ENCODE assay signal across 8 cellular contexts in genomic region chr2:191321861-191322662, GRCh38.
A peak's percentile ranks its signal among the peaks of the same experiment; 100 is the strongest.
DNase-seq lines count a peak whose midpoint lies in the region; ATAC-seq and TF ChIP-seq lines count a peak whose summit lies in the region.

No MANE protein-coding gene starts in this region.

- peak; percentile 66 for ATAC-seq in GM21529 (IDR thresholded peaks at IDR 0.05; ENCODE audit: unreplicated experiment)
- peak; percentile 80 for ATAC-seq in activated naive CD8-positive, alpha-beta T cell treated with anti-CD3 and anti-CD28 coated beads, Interleukin-2, amount 10 ng/mL, durations not matched to agents 7 days and 5 days (ENCODE audit: low read depth)
- peak; percentile 7 for ATAC-seq in left lung
- no peak for ATAC-seq in esophagus mucosa

- H3K36me3 ChIP-seq in MG63 (peaks cover 19% of the 10 kb centered on the region), left lung (no peaks in the 10 kb centered on the region)
- no peaks in the 10 kb centered on the region for H3K36me3 ChIP-seq in effector memory CD4-positive, alpha-beta T cell (ENCODE audit: control insufficient read depth, insufficient read depth, low read length)

- H3K27ac Mint-ChIP-seq in activated naive CD8-positive, alpha-beta T cell treated with anti-CD3 and anti-CD28 coated beads, Interleukin-2, amount 10 ng/mL, durations not matched to agents 7 days and 5 days: no peak overlapping the region

- H3K27me3 ChIP-seq in MG63 (no peaks in the 10 kb centered on the region), left lung (no peaks in the 10 kb centered on the region)
- peaks cover 4% of the 10 kb centered on the region for H3K27me3 ChIP-seq in effector memory CD4-positive, alpha-beta T cell (replicated peaks; ENCODE audit: control insufficient read depth, insufficient read depth, low read length, poor library complexity, severe bottlenecking)

- intact Hi-C loops in left lung (cut with DNase I): no loop called here

- H3K36me3 Mint-ChIP-seq in activated naive CD8-positive, alpha-beta T cell treated with anti-CD3 and anti-CD28 coated beads, Interleukin-2, amount 10 ng/mL, durations not matched to agents 7 days and 5 days: peaks cover 12% of the 10 kb centered on the region

- H3K4me3 Mint-ChIP-seq in activated naive CD8-positive, alpha-beta T cell treated with anti-CD3 and anti-CD28 coated beads, Interleukin-2, amount 10 ng/mL, durations not matched to agents 7 days and 5 days: peak overlapping the region; percentile 55

- no peak for TF ChIP-seq CTCF in left lung (IDR thresholded peaks at IDR 0.05)

- DNase-seq in AG20443 (ENCODE audit: low spot score) (peak; percentile 34), MG63 (peak; percentile 47), left lung (no peak), HUDEP-2 (lab: John Stamatoyannopoulos, UW; ENCODE audit: unreplicated experiment in 76 of 76) (no peak)
- no peak for DNase-seq in activated naive CD8-positive, alpha-beta T cell treated with anti-CD3 and anti-CD28 coated beads, Interleukin-2, amount 10 ng/mL, durations not matched to agents 7 days and 5 days
- no peak for DNase-seq in effector memory CD4-positive, alpha-beta T cell

- H3K4me1 ChIP-seq in left lung: peaks cover 30 to 33% of the 10 kb centered on the region in 2 donors
- H3K4me1 ChIP-seq in effector memory CD4-positive, alpha-beta T cell (ENCODE audit: control insufficient read depth, insufficient read depth, low read length, poor library complexity, severe bottlenecking): peaks cover 8% of the 10 kb centered on the region

- H3K27me3 Mint-ChIP-seq in activated naive CD8-positive, alpha-beta T cell treated with anti-CD3 and anti-CD28 coated beads, Interleukin-2, amount 10 ng/mL, durations not matched to agents 7 days and 5 days: peaks cover 6% of the 10 kb centered on the region

- peaks cover 9% of the 10 kb centered on the region for H3K9me3 Mint-ChIP-seq in activated naive CD8-positive, alpha-beta T cell treated with anti-CD3 and anti-CD28 coated beads, Interleukin-2, amount 10 ng/mL, durations not matched to agents 7 days and 5 days

- H3K9me3 ChIP-seq in MG63 (peaks cover 12% of the 10 kb centered on the region), left lung (peaks cover 0 to 4% of the 10 kb centered on the region in 2 donors)
- no peaks in the 10 kb centered on the region for H3K9me3 ChIP-seq in effector memory CD4-positive, alpha-beta T cell (ENCODE audit: control insufficient read depth, low read length)

- H3K4me3 ChIP-seq in MG63 (no peak overlapping the region), left lung (no peak overlapping the region)
- no peak overlapping the region for H3K4me3 ChIP-seq in effector memory CD4-positive, alpha-beta T cell (ENCODE audit: insufficient read depth, low read depth, low read length, poor library complexity, severe bottlenecking)

- POLR2A ChIA-PET in activated naive CD8-positive, alpha-beta T cell treated with anti-CD3 and anti-CD28 coated beads, Interleukin-2, amount 10 ng/mL, durations not matched to agents 7 days and 5 days (lab: Charles Lee): no interaction called here

- peaks cover 23% of the 10 kb centered on the region for H3K4me1 Mint-ChIP-seq in activated naive CD8-positive, alpha-beta T cell treated with anti-CD3 and anti-CD28 coated beads, Interleukin-2, amount 10 ng/mL, durations not matched to agents 7 days and 5 days

- H3K27ac ChIP-seq in left lung: peak overlapping the region in 1 of 2 donors; percentile 10
- no peak overlapping the region for H3K27ac ChIP-seq in effector memory CD4-positive, alpha-beta T cell (ENCODE audit: insufficient read depth, low read length, poor library complexity, severe bottlenecking)

Comparison
In these comparisons a context has a peak if more than half of its experiments do, and no peak if none do; other contexts are left out.
1. DNase-seq: peak in AG20443 (single experiment) and MG63 (single experiment); none in activated naive CD8-positive, alpha-beta T cell treated with anti-CD3 and anti-CD28 coated beads, Interleukin-2, amount 10 ng/mL, durations not matched to agents 7 days and 5 days (single experiment), left lung (0 of 2), effector memory CD4-positive, alpha-beta T cell (0 of 3) and HUDEP-2 (0 of 76).